ENCODE assay signal across 9 cellular contexts in the genomic region with DNA sequence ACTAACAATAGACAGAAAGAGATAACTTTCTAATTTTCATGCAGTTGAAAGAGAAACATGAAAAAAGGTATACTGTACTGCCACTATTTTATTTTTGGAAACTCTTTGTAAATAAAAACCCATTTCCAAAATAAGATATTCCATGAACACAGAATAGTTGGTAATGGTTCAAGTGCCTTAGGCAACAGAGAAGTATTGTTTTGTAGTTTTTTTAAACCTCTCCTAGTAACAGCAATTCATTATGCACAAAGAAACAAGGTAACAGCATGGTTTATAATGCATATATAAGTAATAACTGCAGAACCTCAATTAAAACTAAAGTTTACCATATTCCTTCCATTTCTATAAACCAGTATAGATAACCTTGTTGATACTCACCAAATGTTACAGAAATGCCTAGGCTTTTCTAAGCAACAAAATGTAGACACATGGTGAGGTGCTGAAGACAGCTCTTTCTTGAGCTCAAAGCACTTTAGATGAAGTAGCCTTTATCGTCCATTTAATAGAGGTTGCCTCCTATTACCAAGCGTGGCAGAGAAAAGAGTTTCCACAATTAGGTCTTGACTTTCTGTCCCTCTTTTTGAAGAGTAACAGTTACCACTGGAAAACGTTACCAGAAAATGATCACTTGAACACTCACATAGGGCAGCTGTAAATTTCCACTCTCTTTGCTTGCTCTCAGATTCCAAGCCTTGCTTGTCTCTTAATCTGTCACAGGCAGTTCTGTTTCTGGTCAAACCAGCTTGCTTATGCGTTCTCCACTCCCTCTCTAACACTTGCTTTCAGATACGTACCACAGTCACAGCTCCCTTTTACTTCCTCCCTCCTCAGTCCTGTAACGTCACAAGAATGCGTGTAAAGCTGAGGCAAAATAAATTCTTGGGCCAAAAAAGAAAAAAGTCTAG. TPM values are rescaled to one million over a fixed set of nuclear protein-coding genes. Genes with fewer than 3 reads are reported as not detected.
DNase-seq lines count a peak whose midpoint lies in the region; ATAC-seq and TF ChIP-seq lines count a peak whose summit lies in the region.
"Had no signal": no experiment of that assay in that cellular context is flagged by ENCODE, and none has a peak within 500 bp of the region (broad histone marks: within the 10 kb centered on the region; RNA-seq: fewer than 3 reads in every experiment).

No MANE protein-coding gene starts in this region.

- peak overlapping the region; percentile 10 to 82 for H3K27ac ChIP-seq in ovary

- no peak for TF ChIP-seq EP300 in ovary (IDR thresholded peaks at IDR 0.05)

- peaks cover 21% of the 10 kb centered on the region for H3K9me3 Mint-ChIP-seq in activated naive CD4-positive, alpha-beta T cell treated with anti-CD3 and anti-CD28 coated beads for 36 hours

- no peaks in the 10 kb centered on the region for H3K27me3 ChIP-seq in ovary

- no peaks in the 10 kb centered on the region for H3K9me3 ChIP-seq in ovary

- H3K36me3 ChIP-seq in ovary = no peaks in the 10 kb centered on the region

- H3K4me3 Mint-ChIP-seq in activated naive CD4-positive, alpha-beta T cell treated with anti-CD3 and anti-CD28 coated beads for 36 hours = no peak overlapping the region
- H3K4me3 Mint-ChIP-seq: CD4-positive, CD25-positive, alpha-beta regulatory T cell had no signal

- peak; percentile 5 for DNase-seq in activated naive CD4-positive, alpha-beta T cell treated with anti-CD3 and anti-CD28 coated beads for 36 hours
- DNase-seq in activated naive CD4-positive, alpha-beta T cell treated with Interleukin-2 at 50 U/mL for 16 hours = no peak
- DNase-seq in OCI-M2 (lab: John Stamatoyannopoulos, UW; ENCODE audit: unreplicated experiment) = peak; percentile 72
- DNase-seq in fibroblast of villous mesenchyme (ENCODE audit: low read depth) = peak; percentile 96
- DNase-seq in ovary = peak in 1 of 5 donors; percentile 48
- DNase-seq in RKO (ENCODE audit: low spot score) = no peak
- DNase-seq in activated CD8-positive, alpha-beta memory T cell treated with anti-CD3 and anti-CD28 coated beads for 24 hours = no peak
- DNase-seq: CD4-positive, CD25-positive, alpha-beta regulatory T cell had no signal

- peaks cover 3% of the 10 kb centered on the region for H3K4me1 Mint-ChIP-seq in activated naive CD4-positive, alpha-beta T cell treated with anti-CD3 and anti-CD28 coated beads for 36 hours (ENCODE audit: low read depth)
- H3K4me1 Mint-ChIP-seq: CD4-positive, CD25-positive, alpha-beta regulatory T cell had no signal

- TF ChIP-seq CTCF in fibroblast of villous mesenchyme (IDR thresholded peaks at IDR 0.05; ENCODE audit: insufficient read depth, low read depth, low read length) (no peak), ovary (IDR thresholded peaks at IDR 0.05) (no peak)

- H3K27me3 Mint-ChIP-seq in activated naive CD4-positive, alpha-beta T cell treated with anti-CD3 and anti-CD28 coated beads for 36 hours (ENCODE audit: low read depth) = no peaks in the 10 kb centered on the region
- H3K27me3 Mint-ChIP-seq: CD4-positive, CD25-positive, alpha-beta regulatory T cell had no signal

- H3K36me3 Mint-ChIP-seq in activated naive CD4-positive, alpha-beta T cell treated with anti-CD3 and anti-CD28 coated beads for 36 hours (ENCODE audit: low read depth) = peaks cover 11% of the 10 kb centered on the region

- peak; percentile 32 for TF ChIP-seq POLR2A in ovary (IDR thresholded peaks at IDR 0.05)

- intact Hi-C loops in activated naive CD4-positive, alpha-beta T cell treated with anti-CD3 and anti-CD28 coated beads for 36 hours (cut with micrococcal nuclease) = no loop called here
- intact Hi-C loops in ovary (cut with DNase I) = no loop called here

- 2 to 4% (median 3%) methylated on average over 7 of the region's 7 CpGs for WGBS in ovary, 3 donors

- peak overlapping the region; percentile 19 for H3K4me3 ChIP-seq in fibroblast of villous mesenchyme (ENCODE audit: low read depth, low read length)
- H3K4me3 ChIP-seq in ovary = peak overlapping the region; percentile 42

- CTCF ChIA-PET in activated naive CD4-positive, alpha-beta T cell treated with anti-CD3 and anti-CD28 coated beads for 36 hours (lab: Charles Lee) = interaction anchor here (0.6 kb wide), 1 partner anchor 1450 kb away, joined by 3 read pairs; no protein-coding TSS in a partner anchor

- H3K27ac Mint-ChIP-seq in activated naive CD4-positive, alpha-beta T cell treated with anti-CD3 and anti-CD28 coated beads for 36 hours = no peak overlapping the region
- H3K27ac Mint-ChIP-seq: CD4-positive, CD25-positive, alpha-beta regulatory T cell had no signal

- H3K4me1 ChIP-seq in ovary (ENCODE audit: insufficient read depth) = peaks cover 2% of the 10 kb centered on the region

- ATAC-seq in HG03442 (IDR thresholded peaks at IDR 0.05; ENCODE audit: unreplicated experiment) = no peak

RNA-seq across cellular contexts. Expression of gene CAB39L, which starts 42.9 kb away (rescaled TPM):
- total RNA-seq in activated naive CD4-positive, alpha-beta T cell treated with anti-CD3 and anti-CD28 coated beads for 36 hours = 1 to 10 TPM; 3.8 to 4.5 TPM
- 10.3 and 15.1 TPM in 2 replicates for total RNA-seq in fibroblast of villous mesenchyme
- 10 to 100 TPM; 22.6 to 42.7 (median 26.5) TPM for total RNA-seq in ovary
- 10 to 100 TPM; 15.9 to 24.7 TPM for polyA plus RNA-seq in ovary

RNA-seq across cellular contexts. Expression of gene SETDB2, which starts 43.1 kb away (rescaled TPM):
- total RNA-seq in activated naive CD4-positive, alpha-beta T cell treated with anti-CD3 and anti-CD28 coated beads for 36 hours = 10 to 100 TPM; 15.8 to 16.2 TPM
- total RNA-seq in fibroblast of villous mesenchyme (11.9 and 16.4 TPM in 2 replicates), ovary (10 to 100 TPM in 6 of 7 donors, 1 to 10 TPM in 1; 9.1 to 21.6 (median 19.8) TPM)
- polyA plus RNA-seq in ovary = 10 to 100 TPM in 1 of 2 donors, 1 to 10 TPM in 1; 6.6 to 14.3 TPM

Comparison
In these comparisons a context has a peak if more than half of its experiments do, and no peak if none do; other contexts are left out.
1. DNase-seq: peak in activated naive CD4-positive, alpha-beta T cell treated with anti-CD3 and anti-CD28 coated beads for 36 hours (single experiment), OCI-M2 (single experiment) and fibroblast of villous mesenchyme (single experiment); none in activated naive CD4-positive, alpha-beta T cell treated with Interleukin-2 at 50 U/mL for 16 hours (single experiment), RKO (single experiment) and activated CD8-positive, alpha-beta memory T cell treated with anti-CD3 and anti-CD28 coated beads for 24 hours (single experiment).